9 cellular contexts compared by ENCODE assay signal in the genomic region with DNA sequence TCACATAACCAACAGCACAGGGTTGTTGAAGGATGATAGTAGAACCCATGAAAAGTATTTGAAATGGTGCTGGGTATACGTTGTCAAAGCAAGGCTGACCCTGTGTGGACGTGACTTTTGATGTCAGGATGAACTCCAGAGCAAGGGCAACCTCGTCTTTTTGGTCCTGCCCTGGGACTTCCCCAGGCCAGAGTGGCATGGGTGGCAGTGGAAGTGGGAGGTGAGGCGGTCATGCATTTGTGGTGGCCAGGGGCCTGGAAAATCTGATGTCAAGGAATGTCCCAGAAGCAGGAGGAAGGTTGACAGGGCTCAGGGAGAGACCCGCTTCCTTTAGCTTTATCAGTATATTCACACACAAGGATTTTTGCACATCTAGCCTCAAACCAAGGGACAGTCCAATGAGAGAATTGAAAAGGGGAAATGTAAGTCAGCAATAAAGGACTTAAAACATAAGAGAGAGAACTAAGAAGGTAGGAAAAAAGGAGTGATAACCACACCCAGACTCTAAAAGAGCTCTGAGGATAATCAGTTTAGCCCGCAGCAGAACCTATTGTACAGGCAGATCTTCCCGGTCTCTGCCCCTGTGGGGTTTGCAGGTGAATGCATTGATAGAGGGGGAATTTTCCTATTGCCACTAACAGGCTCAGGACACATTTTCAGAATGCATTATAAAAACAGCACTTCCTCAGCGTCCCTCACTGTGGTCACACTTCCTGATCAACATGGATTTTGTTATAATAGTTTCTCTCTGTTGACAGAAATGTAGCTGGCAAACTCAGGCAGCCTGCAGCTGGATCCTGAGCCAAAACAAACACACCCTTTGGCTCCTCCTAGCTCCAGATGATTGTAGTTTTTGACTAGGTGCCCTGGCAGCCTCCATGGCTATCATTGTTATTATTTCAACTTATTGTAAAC.
DNase-seq lines count a peak whose midpoint lies in the region; ATAC-seq, FAIRE-seq and TF ChIP-seq lines count a peak whose summit lies in the region.
"Had no signal": no experiment of that assay in that cellular context is flagged by ENCODE, and none has a peak within 500 bp of the region (broad histone marks: within the 10 kb centered on the region; RNA-seq: fewer than 3 reads in every experiment).

No MANE protein-coding gene starts in this region.

- no peak overlapping the region for H3K27ac Mint-ChIP-seq in T-cell

- peaks cover 0 to 12% (median 3%) of the 10 kb centered on the region in 3 donors for H3K9me3 Mint-ChIP-seq in T-cell

- peak; percentile 59 for DNase-seq in AG09319 (ENCODE audit: extremely low read depth, low read depth)
- DNase-seq in NCI-H1092 (lab: John Stamatoyannopoulos, UW) = peak; percentile 75
- DNase-seq in body of pancreas = peak; percentile 75 to 87 (median 82)
- DNase-seq in HepG2 (ENCODE audit: low spot score) = no peak
- no peak for DNase-seq in T-cell
- DNase-seq in cerebellum (ENCODE audit: low spot score) = no peak

- H3K27me3 Mint-ChIP-seq in T-cell = no peaks in the 10 kb centered on the region

- BruUV-seq in HepG2 (replicated peaks; lab: Mats Ljungman, UMichigan) = no TSS peak

- H3K9ac ChIP-seq in HepG2 (ENCODE audit: insufficient read depth, low read depth, low read length) = no peak overlapping the region

- TF ChIP-seq EP300 in HepG2 (IDR thresholded peaks at IDR 0.05; ENCODE audit: low read depth in 2 of 2, low read length in 2 of 2) (no peak), HepG2 (CRISPR knock-in tag; IDR thresholded peaks at IDR 0.05; ENCODE audit: borderline replicate concordance) (no peak)

- POLR2A ChIA-PET in HepG2 (lab: Yijun Ruan, JAX) (no interaction called here), T-cell (lab: Charles Lee) (no interaction called here)

- peaks cover 33% of the 10 kb centered on the region for H3K4me1 ChIP-seq in body of pancreas
- H3K4me1 ChIP-seq in HepG2 (ENCODE audit: insufficient read depth, low read length) = no peaks in the 10 kb centered on the region

- TF ChIP-seq CTCF in AG09319 (IDR thresholded peaks at IDR 0.05; ENCODE audit: low read depth, low read length) (peak; percentile 13), body of pancreas (IDR thresholded peaks at IDR 0.05) (peak; percentile 9 to 61 (median 44)), HepG2 (CRISPR knock-in tag; IDR thresholded peaks at IDR 0.05) (0 out of 2 replicates have a peak, but pooled peaks have one; percentile 7)

- H3K36me3 Mint-ChIP-seq in T-cell = no peaks in the 10 kb centered on the region

- CTCF ChIA-PET in HepG2 (lab: Yijun Ruan, JAX; ENCODE audit: low intra/inter-chr PET ratio, low total read pairs) (no interaction called here), T-cell (lab: Charles Lee) (no interaction called here)

- no peaks in the 10 kb centered on the region for H4K20me1 ChIP-seq in HepG2 (ENCODE audit: insufficient read depth, low read length)

- no peak for TF ChIP-seq RAD21 in HepG2 (CRISPR knock-in tag; IDR thresholded peaks at IDR 0.05)

- FAIRE-seq in HepG2 (lab: Jason Lieb, UNC) = no peak

- no peak overlapping the region for H3K4me3 Mint-ChIP-seq in T-cell

- no peaks in the 10 kb centered on the region for H3K36me3 ChIP-seq in body of pancreas (replicated peaks in 1 of 2; ENCODE audit: insufficient read depth in 1 of 2, low read depth in 2 of 2)
- no peaks in the 10 kb centered on the region for H3K36me3 ChIP-seq in HepG2 (replicated peaks in 1 of 2; ENCODE audit: control insufficient read depth in 1 of 2, insufficient read depth in 2 of 2, low read length in 2 of 2)

- in situ Hi-C loops in HepG2 (cut with HindIII; ENCODE audit: extremely low pct_ligation_motif_present, low pct_unique_long_range_greater_than_20kb) = no loop called here

- ATAC-seq in body of pancreas (peak; percentile 86), HepG2 (peak; percentile 57; the same call in 2 of the 3 replicates), T-cell (replicated peaks in 1 of 4) (no peak), HG03457 (IDR thresholded peaks at IDR 0.05; ENCODE audit: unreplicated experiment) (no peak)
- ATAC-seq in activated CD4-positive, CD25-positive, alpha-beta regulatory T cell treated with anti-CD3 and anti-CD28 coated beads, Interleukin-2, amount 50 U/mL, for 24 hours = no peak

- intact Hi-C loops in body of pancreas (cut with DNase I) = no loop called here
- intact Hi-C loops in HepG2 (cut with micrococcal nuclease; ENCODE audit: unreplicated experiment) = no loop called here

- TF ChIP-seq POLR2A in body of pancreas (IDR thresholded peaks at IDR 0.05) (no peak), HepG2 (IDR thresholded peaks at IDR 0.05; ENCODE audit: insufficient read depth in 1 of 2, low read depth in 2 of 2, low read length in 2 of 2) (no peak)

- H3K4me3 ChIP-seq in body of pancreas (no peak overlapping the region), HepG2 (replicated peaks in 1 of 3; ENCODE audit: insufficient read depth in 1 of 3, low read depth in 2 of 3, low read length in 3 of 3) (no peak overlapping the region)
- H3K4me3 ChIP-seq: SK-N-MC had no signal

- H3K27me3 ChIP-seq in body of pancreas (no peaks in the 10 kb centered on the region), HepG2 (ENCODE audit: control insufficient read depth in 1 of 2, insufficient read depth in 2 of 2, low read length in 2 of 2) (no peaks in the 10 kb centered on the region)

- H3K27ac ChIP-seq in body of pancreas (peak overlapping the region in 3 of 4 donors; percentile 35 to 66 (median 47)), HepG2 (ENCODE audit: extremely low read length, insufficient read depth, low read length) (no peak overlapping the region)
- H3K27ac ChIP-seq: SK-N-MC had no signal

- no peaks in the 10 kb centered on the region for H3K79me2 ChIP-seq in HepG2 (ENCODE audit: insufficient read depth, low read length)

- H3K9me3 ChIP-seq in body of pancreas (no peaks in the 10 kb centered on the region), HepG2 (ENCODE audit: low read length) (peaks cover 94% of the 10 kb centered on the region)

- WGBS in body of pancreas, 2 donors = 50 to 56% methylated on average over 8 of the region's 8 CpGs
- WGBS in HepG2 (ENCODE audit: low lambda C conversion rate) = 12% methylated on average over 8 of the region's 8 CpGs

- no peaks in the 10 kb centered on the region for H3K4me1 Mint-ChIP-seq in T-cell

- H2AFZ ChIP-seq in HepG2 (ENCODE audit: low read length) = no peak overlapping the region

- H3K4me2 ChIP-seq in HepG2 (ENCODE audit: low read depth, low read length) = no peak overlapping the region

TF ChIP-seq in HepG2, 621 proteins besides CTCF, POLR2A, EP300 and RAD21:
- TF ChIP-seq CENPBD1 (CRISPR knock-in tag; IDR thresholded peaks at IDR 0.05; ENCODE audit: borderline replicate concordance, low read depth) (no peak), ZNF547 (CRISPR knock-in tag; IDR thresholded peaks at IDR 0.05) (no peak), ZNF597 (CRISPR knock-in tag; IDR thresholded peaks at IDR 0.05) (no peak), DZIP1 (CRISPR knock-in tag; IDR thresholded peaks at IDR 0.05) (no peak)

Comparison
In these comparisons a context has a peak if more than half of its experiments do, and no peak if none do; other contexts are left out.
1. DNase-seq: peak in AG09319 (single experiment), NCI-H1092 (single experiment) and body of pancreas (4 of 4); none in HepG2 (single experiment), T-cell (0 of 34) and cerebellum (single experiment).
2. ATAC-seq: peak in body of pancreas (single experiment) and HepG2 (single experiment); none in T-cell (0 of 4), activated CD4-positive, CD25-positive, alpha-beta regulatory T cell treated with anti-CD3 and anti-CD28 coated beads, Interleukin-2, amount 50 U/mL, for 24 hours (0 of 2) and HG03457 (single experiment).
3. Peak in every context shown above with its lines, with median percentiles within 50 percentile points of each other: CTCF ChIP-seq.